ENCODE assay signal across 8 cellular contexts in the genomic region with DNA sequence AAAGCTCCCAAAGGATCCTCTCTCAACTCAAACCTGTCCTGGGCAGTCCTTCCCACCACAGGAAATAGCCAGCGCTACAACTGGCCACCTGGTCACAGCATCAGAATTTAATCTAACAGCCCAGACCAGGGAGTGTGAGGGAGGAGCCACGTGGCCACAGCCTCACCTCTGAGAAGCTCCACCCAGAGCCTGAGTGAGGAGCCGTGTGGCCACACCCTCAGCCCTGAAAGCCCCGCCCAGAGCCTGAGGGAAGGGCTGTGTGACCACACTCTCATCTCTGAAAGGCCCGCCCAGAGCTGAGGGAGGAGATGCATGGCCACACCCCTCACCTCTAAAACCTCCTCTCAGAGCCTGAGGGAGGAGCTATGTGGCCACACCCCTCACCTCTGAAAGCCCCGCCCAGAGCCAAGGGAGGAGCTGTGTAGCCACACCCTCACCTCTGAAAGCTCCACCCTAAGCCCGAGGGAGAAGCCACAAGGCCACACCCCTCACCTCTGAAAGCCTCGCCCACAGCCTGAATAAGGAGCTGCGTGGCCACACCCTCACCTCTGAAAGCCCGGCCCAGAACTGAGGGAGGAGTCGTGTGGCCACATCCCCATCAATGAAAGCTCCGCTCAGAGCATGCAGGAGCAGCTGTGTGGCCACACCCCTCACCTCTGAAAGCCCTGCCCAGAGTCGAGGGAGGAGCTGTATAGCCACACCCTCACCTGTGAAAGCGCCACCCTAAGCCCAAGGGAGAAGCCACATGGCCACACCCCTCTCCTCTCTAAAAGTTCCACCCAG. TPM values are rescaled to one million over a fixed set of nuclear protein-coding genes. Genes with fewer than 3 reads are reported as not detected.
DNase-seq lines count a peak whose midpoint lies in the region; ATAC-seq and TF ChIP-seq lines count a peak whose summit lies in the region.

No MANE protein-coding gene starts in this region.

- H3K18ac ChIP-seq in H9 (ENCODE audit: insufficient read length, low read depth, low read length): no peak overlapping the region

- peak; percentile 89 for DNase-seq in GM12865 (ENCODE audit: low read depth)
- DNase-seq in H9: peak; percentile 99
- peak; percentile 65 for DNase-seq in M059J (ENCODE audit: low read depth)
- DNase-seq in SKM-1 treated with dmso at 0.1 percent for 144 hours (lab: John Stamatoyannopoulos, UW; ENCODE audit: unreplicated experiment): peak; percentile 98
- DNase-seq in activated naive CD8-positive, alpha-beta T cell treated with anti-CD3 and anti-CD28 coated beads, Interleukin-2, amount 50 U/mL, for 16 hours (ENCODE audit: low read depth, low spot score): peak; percentile 13
- DNase-seq in kidney tubule cell (ENCODE audit: low spot score): peak; percentile 87
- peak; percentile 15 to 75 for DNase-seq in stimulated activated effector memory CD8-positive, alpha-beta T cell treated with anti-CD3 and anti-CD28 coated beads, Interleukin-12 subunit alpha, Interleukin-12 subunit beta, amount 100 ng/mL, for 72 hours (ENCODE audit: low spot score in 2 of 2)
- no peak for DNase-seq in NCI-H1092 (lab: John Stamatoyannopoulos, UW)

- H3K14ac ChIP-seq in H9 (ENCODE audit: insufficient read depth, low read length): no peak overlapping the region

- no peaks in the 10 kb centered on the region for H4K20me1 ChIP-seq in H9 (ENCODE audit: control insufficient read depth, insufficient read depth, insufficient read length)

- H4K8ac ChIP-seq in H9 (replicated peaks; ENCODE audit: insufficient read length, low read depth, low read length): no peak overlapping the region

- no peak overlapping the region for H2BK5ac ChIP-seq in H9 (ENCODE audit: insufficient read length, low read length)

- H2BK12ac ChIP-seq in H9 (ENCODE audit: insufficient read length, low read depth, low read length): no peak overlapping the region

- no peak overlapping the region for H3K56ac ChIP-seq in H9 (ENCODE audit: insufficient read length, low read depth, low read length)

- no peaks in the 10 kb centered on the region for H3K4me1 ChIP-seq in H9 (ENCODE audit: insufficient read depth, low read length)

- no peak overlapping the region for H2BK120ac ChIP-seq in H9 (ENCODE audit: low read depth, low read length, poor library complexity, severe bottlenecking)

- H3K4me2 ChIP-seq in H9 (ENCODE audit: insufficient read depth, insufficient read length, low read length): no peak overlapping the region

- H3K27me3 Mint-ChIP-seq in H9 (ENCODE audit: low read depth): peaks cover 19% of the 10 kb centered on the region

- no peaks in the 10 kb centered on the region for H3K27me3 ChIP-seq in H9 (ENCODE audit: insufficient read depth, low read length)

- WGBS in H9 (ENCODE audit: extremely low coverage, insufficient read length, low lambda C conversion rate): no CpG with 5 or more reads among the region's 14 CpGs

- no peak overlapping the region for H3K9ac ChIP-seq in H9 (ENCODE audit: extremely low read depth, insufficient read length, low read length)

- H3K79me1 ChIP-seq in H9 (ENCODE audit: insufficient read depth, low read depth, low read length, poor library complexity, severe bottlenecking): no peaks in the 10 kb centered on the region

- peaks cover 6% of the 10 kb centered on the region in 2 experiments for H3K9me3 Mint-ChIP-seq in H9
- peaks cover 9% of the 10 kb centered on the region for H3K9me3 Mint-ChIP-seq in stimulated activated effector memory CD8-positive, alpha-beta T cell treated with anti-CD3 and anti-CD28 coated beads, Interleukin-12 subunit alpha, Interleukin-12 subunit beta, amount 100 ng/mL, for 72 hours

- TF ChIP-seq CTCF in GM12865 (IDR thresholded peaks at IDR 0.05; ENCODE audit: insufficient read depth, low read depth, low read length, missing control alignments) (no peak), H9 (conservative IDR thresholded peaks at IDR 0.05) (no peak)

- H3K4me1 Mint-ChIP-seq in H9: peaks cover 8 to 17% of the 10 kb centered on the region in 2 experiments
- H3K4me1 Mint-ChIP-seq in stimulated activated effector memory CD8-positive, alpha-beta T cell treated with anti-CD3 and anti-CD28 coated beads, Interleukin-12 subunit alpha, Interleukin-12 subunit beta, amount 100 ng/mL, for 72 hours: peaks cover 10% of the 10 kb centered on the region

- H4K5ac ChIP-seq in H9 (ENCODE audit: insufficient read length, low read depth, low read length): no peak overlapping the region

- H3K4me3 Mint-ChIP-seq in H9: peak overlapping the region; percentile 36 to 63
- peak overlapping the region; percentile 34 for H3K4me3 Mint-ChIP-seq in stimulated activated effector memory CD8-positive, alpha-beta T cell treated with anti-CD3 and anti-CD28 coated beads, Interleukin-12 subunit alpha, Interleukin-12 subunit beta, amount 100 ng/mL, for 72 hours

- no peak overlapping the region for H2AFZ ChIP-seq in H9 (ENCODE audit: low read length)

- no peak overlapping the region for H3T11ph ChIP-seq in H9 (ENCODE audit: low read length)

- peak overlapping the region in 2 of 3 experiments; percentile 47 to 53; a peak in 2 of 7 replicates for H3K27ac Mint-ChIP-seq in H9
- peak overlapping the region; percentile 54 for H3K27ac Mint-ChIP-seq in stimulated activated effector memory CD8-positive, alpha-beta T cell treated with anti-CD3 and anti-CD28 coated beads, Interleukin-12 subunit alpha, Interleukin-12 subunit beta, amount 100 ng/mL, for 72 hours

- H4K91ac ChIP-seq in H9 (ENCODE audit: insufficient read length, low read depth, low read length): no peak overlapping the region

- no peak overlapping the region for H2BK15ac ChIP-seq in H9 (ENCODE audit: low read depth, low read length)

- H3K9me3 ChIP-seq in H9 (ENCODE audit: control insufficient read depth, low read depth, low read length): no peaks in the 10 kb centered on the region

- H3K4ac ChIP-seq in H9 (ENCODE audit: low read depth, low read length): no peak overlapping the region

- no peaks in the 10 kb centered on the region for H3K23me2 ChIP-seq in H9 (ENCODE audit: insufficient read length, low read depth, low read length, poor library complexity, severe bottlenecking)

- no peak overlapping the region for H3K27ac ChIP-seq in H9 (ENCODE audit: insufficient read length, low read depth, low read length)

- no peaks in the 10 kb centered on the region for H3K79me2 ChIP-seq in H9 (ENCODE audit: insufficient read depth, low read length)

- peak; percentile 82 for ATAC-seq in stimulated activated effector memory CD8-positive, alpha-beta T cell treated with anti-CD3 and anti-CD28 coated beads, Interleukin-12 subunit alpha, Interleukin-12 subunit beta, amount 100 ng/mL, for 72 hours

- no peak overlapping the region for H2BK20ac ChIP-seq in H9 (ENCODE audit: low read depth, low read length, poor library complexity, severe bottlenecking)

- H3K4me3 ChIP-seq in GM12865 (ENCODE audit: low read depth, low read length): no peak overlapping the region

- no peak overlapping the region for H3K23ac ChIP-seq in H9 (ENCODE audit: insufficient read length, low read depth, low read length)

- no peaks in the 10 kb centered on the region; a peak in 2 of 7 replicates for H3K36me3 Mint-ChIP-seq in H9 (ENCODE audit: insufficient read depth in 1 of 3, low read depth in 3 of 3)
- H3K36me3 Mint-ChIP-seq in stimulated activated effector memory CD8-positive, alpha-beta T cell treated with anti-CD3 and anti-CD28 coated beads, Interleukin-12 subunit alpha, Interleukin-12 subunit beta, amount 100 ng/mL, for 72 hours: no peaks in the 10 kb centered on the region

- no peak overlapping the region for H2AK5ac ChIP-seq in H9 (ENCODE audit: insufficient read length, low read length)

RNA-seq across cellular contexts. Expression of gene SLC38A8, which starts 28.6 kb away (rescaled TPM):
- total RNA-seq in H9 (2021): 0.35 TPM in 1 of 2 replicates, not detected in the other
- total RNA-seq in M059J (2014; rRNA removed; shearing (Covaris generic)): 0.42 TPM in 1 of 2 replicates, not detected in the other

RNA-seq across cellular contexts. Expression of gene NECAB2, which starts 45.9 kb away (rescaled TPM):
- total RNA-seq in H9 (2021): 11.7 and 12.6 TPM in 2 replicates
- not detected in 2 replicates for total RNA-seq in M059J (2014; rRNA removed; shearing (Covaris generic))

Comparison
In these comparisons a context has a peak if more than half of its experiments do, and no peak if none do; other contexts are left out.
1. RNA of gene NECAB2, which starts 45.9 kb away (total RNA-seq): 11.7 to 12.6 TPM in H9; not detected in M059J; every median in the first group is over 10 times any median in the second.